10 cellular contexts compared by ENCODE assay signal in genomic region chr17:57110152-57110542, GRCh38. TPM values are rescaled to one million over a fixed set of nuclear protein-coding genes. Genes with fewer than 3 reads are reported as not detected.
A peak's percentile ranks its signal among the peaks of the same experiment; 100 is the strongest.
DNase-seq lines count a peak whose midpoint lies in the region; ATAC-seq and TF ChIP-seq lines count a peak whose summit lies in the region.
"Had no signal": no experiment of that assay in that cellular context is flagged by ENCODE, and none has a peak within 500 bp of the region (broad histone marks: within the 10 kb centered on the region; RNA-seq: fewer than 3 reads in every experiment).

No MANE protein-coding gene starts in this region.

- H3K9me3 ChIP-seq in Peyer's patch (no peaks in the 10 kb centered on the region), gastroesophageal sphincter (no peaks in the 10 kb centered on the region), muscle layer of colon (ENCODE audit: low read length) (no peaks in the 10 kb centered on the region), thoracic aorta (no peaks in the 10 kb centered on the region), BE2C (no peaks in the 10 kb centered on the region)

- DNase-seq in Peyer's patch (no peak), thoracic aorta (ENCODE audit: low spot score) (no peak), SIG-M5 (lab: John Stamatoyannopoulos, UW) (no peak), BE2C (no peak), GM20000 (ENCODE audit: low spot score) (no peak)
- no peak for DNase-seq in activated CD4-positive, alpha-beta T cell treated with anti-CD3 and anti-CD28 coated beads, Interleukin-2, amount 50 U/mL, for 48 hours
- DNase-seq: activated CD4-positive, alpha-beta memory T cell treated with anti-CD3 and anti-CD28 coated beads for 36 hours; stimulated activated CD4-positive, alpha-beta T cell treated with anti-CD3 and anti-CD28 coated beads, Interleukin-12 subunit alpha, Interleukin-12 subunit beta, amount 100 ng/mL, for 4 hours had no signal

- WGBS in gastroesophageal sphincter (ENCODE audit: low coverage in 1 of 2), 2 donors: 14 to 26% methylated on average over 1 to 2 of the region's 5 CpGs

- H3K36me3 ChIP-seq in Peyer's patch: peaks cover 0 to 39% (median 0%) of the 10 kb centered on the region in 3 donors
- H3K36me3 ChIP-seq in gastroesophageal sphincter: peaks cover 0 to 50% of the 10 kb centered on the region in 2 donors
- H3K36me3 ChIP-seq in muscle layer of colon (ENCODE audit: insufficient read depth, low read length): peaks cover 48% of the 10 kb centered on the region
- peaks cover 30% of the 10 kb centered on the region for H3K36me3 ChIP-seq in thoracic aorta
- peaks cover 73% of the 10 kb centered on the region for H3K36me3 ChIP-seq in BE2C

- no peak overlapping the region for H3K9ac ChIP-seq in muscle layer of colon (ENCODE audit: low read length)

- no peak for TF ChIP-seq POLR2A in Peyer's patch (IDR thresholded peaks at IDR 0.05)
- TF ChIP-seq POLR2A in gastroesophageal sphincter (IDR thresholded peaks at IDR 0.05): no peak

- peak overlapping the region in 3 of 4 donors; percentile 52 to 79 (median 69) for H3K27ac ChIP-seq in Peyer's patch
- H3K27ac ChIP-seq in gastroesophageal sphincter: peak overlapping the region; percentile 16 to 82 (median 78)
- peak overlapping the region; percentile 48 for H3K27ac ChIP-seq in muscle layer of colon (ENCODE audit: low read depth, low read length)
- H3K27ac ChIP-seq in thoracic aorta: peak overlapping the region; percentile 94 to 95

- H3K4me1 ChIP-seq in Peyer's patch: peaks cover 0 to 66% (median 0%) of the 10 kb centered on the region in 4 donors
- peaks cover 12 to 91% (median 31%) of the 10 kb centered on the region in 3 donors for H3K4me1 ChIP-seq in gastroesophageal sphincter
- H3K4me1 ChIP-seq in muscle layer of colon (ENCODE audit: insufficient read depth, low read length): peaks cover 68% of the 10 kb centered on the region
- peaks cover 25 to 89% of the 10 kb centered on the region in 2 donors for H3K4me1 ChIP-seq in thoracic aorta (ENCODE audit: control insufficient read depth in 1 of 2, low read depth in 2 of 2)
- peaks cover 29% of the 10 kb centered on the region for H3K4me1 ChIP-seq in BE2C

- H3K27me3 ChIP-seq in Peyer's patch (no peaks in the 10 kb centered on the region), gastroesophageal sphincter (no peaks in the 10 kb centered on the region), muscle layer of colon (ENCODE audit: control insufficient read depth in 1 of 2, insufficient read depth in 2 of 2, low read length in 2 of 2) (no peaks in the 10 kb centered on the region), thoracic aorta (replicated peaks; ENCODE audit: insufficient read depth) (no peaks in the 10 kb centered on the region), BE2C (no peaks in the 10 kb centered on the region)

- H3K4me3 ChIP-seq in Peyer's patch: no peak overlapping the region
- no peak overlapping the region for H3K4me3 ChIP-seq in gastroesophageal sphincter
- H3K4me3 ChIP-seq in muscle layer of colon (ENCODE audit: low read depth in 1 of 2, low read length in 2 of 2): no peak overlapping the region
- no peak overlapping the region for H3K4me3 ChIP-seq in thoracic aorta
- no peak overlapping the region for H3K4me3 ChIP-seq in BE2C (ENCODE audit: low read depth, low read length)

- TF ChIP-seq EP300 in gastroesophageal sphincter (IDR thresholded peaks at IDR 0.05): no peak

- TF ChIP-seq CTCF in Peyer's patch (IDR thresholded peaks at IDR 0.05) (no peak), gastroesophageal sphincter (IDR thresholded peaks at IDR 0.05) (peak in 1 of 4 experiments; percentile 2), thoracic aorta (IDR thresholded peaks at IDR 0.05) (peak; percentile 12), BE2C (IDR thresholded peaks at IDR 0.05; ENCODE audit: low read depth, low read length) (no peak), GM20000 (IDR thresholded peaks at IDR 0.05; ENCODE audit: extremely low read depth, missing control alignments) (no peak)

- peak; percentile 66 for ATAC-seq in gastroesophageal sphincter
- ATAC-seq in thoracic aorta (ENCODE audit: insufficient number of reproducible peaks, low FRiP score, low read depth): no peak

RNA-seq across cellular contexts. Expression of gene AKAP1, which starts 25.1 kb away (rescaled TPM):
- total RNA-seq in Peyer's patch (100 to 1,000 TPM; 123 to 203 (median 166) TPM), gastroesophageal sphincter (100 to 1,000 TPM in 1 of 4 donors, 10 to 100 TPM in 3; 78.6 to 154 (median 95.4) TPM), thoracic aorta (100 to 1,000 TPM in 1 of 2 donors, 10 to 100 TPM in 1; 96.9 to 132 TPM)
- 126 TPM for polyA plus RNA-seq in BE2C (2012; ENCODE audit: insufficient read depth, insufficient read length, low read depth)
